8 cellular contexts compared by ENCODE assay signal in genomic region chr19:1837222-1837565, GRCh38.
"Had no signal": no experiment of that assay in that cellular context is flagged by ENCODE, and none has a peak within 500 bp of the region (broad histone marks: within the 10 kb centered on the region; RNA-seq: fewer than 3 reads in every experiment).

No MANE protein-coding gene starts in this region.

- H3K27ac ChIP-seq: parathyroid adenoma, upper lobe of right lung had no signal

- H3K27me3 ChIP-seq: cardiac muscle cell, dorsolateral prefrontal cortex, neutrophil, upper lobe of right lung had no signal

- H3K4me1 ChIP-seq: parathyroid adenoma had no signal

- H3K9me3 Mint-ChIP-seq: activated CD4-positive, alpha-beta T cell treated with anti-CD3 and anti-CD28 coated beads, Interleukin-2, amount 10 ng/mL, durations not matched to agents 7 days and 5 days; naive thymus-derived CD8-positive, alpha-beta T cell had no signal

- H3K27ac Mint-ChIP-seq: activated CD4-positive, alpha-beta T cell treated with anti-CD3 and anti-CD28 coated beads, Interleukin-2, amount 10 ng/mL, durations not matched to agents 7 days and 5 days had no signal

- H3K36me3 ChIP-seq: cardiac muscle cell, upper lobe of right lung had no signal

- H3K4me3 ChIP-seq: cardiac muscle cell, dorsolateral prefrontal cortex, mucosa of descending colon, upper lobe of right lung had no signal

- H3K4me3 Mint-ChIP-seq: activated CD4-positive, alpha-beta T cell treated with anti-CD3 and anti-CD28 coated beads, Interleukin-2, amount 10 ng/mL, durations not matched to agents 7 days and 5 days had no signal

- H3K27me3 Mint-ChIP-seq: activated CD4-positive, alpha-beta T cell treated with anti-CD3 and anti-CD28 coated beads, Interleukin-2, amount 10 ng/mL, durations not matched to agents 7 days and 5 days; naive thymus-derived CD8-positive, alpha-beta T cell had no signal

- H3K9me3 ChIP-seq: mucosa of descending colon, neutrophil, upper lobe of right lung had no signal

- DNase-seq: dorsolateral prefrontal cortex, upper lobe of right lung had no signal

- H3K9ac ChIP-seq: parathyroid adenoma had no signal
